8 cellular contexts compared by ENCODE assay signal in the genomic region with DNA sequence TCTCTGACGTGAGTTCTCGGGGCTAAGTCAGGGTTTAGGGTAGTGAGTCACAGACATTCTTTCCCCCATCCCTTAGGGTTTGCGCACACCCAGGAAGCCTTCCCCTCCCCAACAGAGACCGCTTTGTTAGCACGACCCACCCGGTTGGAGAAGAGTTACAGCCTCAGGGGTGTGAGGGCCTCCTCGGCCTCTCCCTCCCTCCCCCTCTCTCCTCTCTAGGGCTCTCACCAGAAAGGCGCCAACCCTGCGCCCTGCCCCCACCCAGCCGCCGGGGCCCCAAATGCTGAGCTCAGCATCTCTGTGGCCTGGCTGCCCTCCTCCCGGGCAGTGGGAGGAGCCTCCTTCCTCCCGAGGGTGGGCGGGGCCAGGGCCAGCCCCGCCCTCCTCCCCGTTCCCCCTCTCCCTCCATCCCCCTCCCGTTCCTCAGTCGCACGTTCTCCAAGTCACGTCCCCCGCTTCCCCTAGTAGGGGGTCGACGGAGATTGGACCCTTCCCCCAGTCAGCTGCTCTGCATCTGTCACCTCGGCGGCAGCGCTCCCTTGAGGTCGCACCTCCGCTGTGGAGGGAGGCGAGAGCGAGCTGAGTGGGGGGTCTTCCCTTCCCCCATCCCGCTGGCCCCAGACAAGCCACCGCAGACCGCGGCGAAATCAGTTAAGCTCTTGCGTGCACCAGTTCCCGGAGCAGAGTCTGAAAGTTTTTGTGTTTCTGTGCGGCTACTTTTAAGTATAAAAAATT. TPM values are rescaled to one million over a fixed set of nuclear protein-coding genes. Genes with fewer than 3 reads are reported as not detected.
DNase-seq lines count a peak whose midpoint lies in the region; ATAC-seq and TF ChIP-seq lines count a peak whose summit lies in the region.

No MANE protein-coding gene starts in this region.

- peak overlapping the region; percentile 71 for H3K9ac ChIP-seq in OCI-LY1 (ENCODE audit: low read length)

- H3K9me3 Mint-ChIP-seq in stimulated activated effector memory CD8-positive, alpha-beta T cell treated with anti-CD3 and anti-CD28 coated beads, Interleukin-12 subunit alpha, Interleukin-12 subunit beta, amount 100 ng/mL, for 72 hours, result no peaks in the 10 kb centered on the region

- no peaks in the 10 kb centered on the region for H3F3A ChIP-seq in OCI-LY1 (ENCODE audit: insufficient read depth, low read length)

- POLR2A ChIA-PET in BJ (lab: Charles Lee), result interaction anchor here (0.5 to 1.0 kb wide), 4 partner anchors 13 to 292 kb away, joined by 3 to 11 read pairs (median 6); a partner anchor contains a TSS

- H3K36me3 ChIP-seq in BJ (ENCODE audit: control insufficient read depth, insufficient read depth, low read length) (no peaks in the 10 kb centered on the region), OCI-LY1 (ENCODE audit: insufficient read depth, low read length) (no peaks in the 10 kb centered on the region), muscle layer of duodenum (ENCODE audit: control insufficient read depth in 1 of 2, insufficient read depth in 2 of 2, low read length in 2 of 2) (no peaks in the 10 kb centered on the region)

- no peaks in the 10 kb centered on the region for H3K9me3 ChIP-seq in OCI-LY1 (ENCODE audit: low read length)
- no peaks in the 10 kb centered on the region for H3K9me3 ChIP-seq in muscle layer of duodenum (ENCODE audit: control insufficient read depth in 1 of 2, low read length in 2 of 2)

- no peaks in the 10 kb centered on the region for H4K20me1 ChIP-seq in OCI-LY1 (ENCODE audit: insufficient read depth, low read length)

- ATAC-seq in GM19328 (IDR thresholded peaks at IDR 0.05; ENCODE audit: unreplicated experiment) (peak; percentile 55), HG03457 (IDR thresholded peaks at IDR 0.05; ENCODE audit: unreplicated experiment) (peak; percentile 42), esophagus mucosa (peak; percentile 86)
- peak; percentile 84 for ATAC-seq in stimulated activated effector memory CD8-positive, alpha-beta T cell treated with anti-CD3 and anti-CD28 coated beads, Interleukin-12 subunit alpha, Interleukin-12 subunit beta, amount 100 ng/mL, for 72 hours

- H3K27ac ChIP-seq in OCI-LY1 (ENCODE audit: low read depth, low read length, poor library complexity, severe bottlenecking) (peak overlapping the region; percentile 90), muscle layer of duodenum (ENCODE audit: low read length) (peak overlapping the region; percentile 95)

- no peak overlapping the region for H2AFZ ChIP-seq in OCI-LY1 (ENCODE audit: low read length)

- H3K9me2 ChIP-seq in OCI-LY1 (ENCODE audit: low read depth, low read length), result no peaks in the 10 kb centered on the region

- H3K36me3 Mint-ChIP-seq in stimulated activated effector memory CD8-positive, alpha-beta T cell treated with anti-CD3 and anti-CD28 coated beads, Interleukin-12 subunit alpha, Interleukin-12 subunit beta, amount 100 ng/mL, for 72 hours, result peaks cover 14% of the 10 kb centered on the region

- H3K4me1 ChIP-seq in OCI-LY1 (ENCODE audit: insufficient read depth, low read length, severe bottlenecking), result peaks cover 58% of the 10 kb centered on the region
- H3K4me1 ChIP-seq in muscle layer of duodenum (ENCODE audit: control insufficient read depth in 1 of 2, insufficient read depth in 2 of 2, low read length in 2 of 2), result peaks cover 29 to 42% of the 10 kb centered on the region in 2 donors

- H3K79me2 ChIP-seq in OCI-LY1 (ENCODE audit: insufficient read depth, low read length), result no peaks in the 10 kb centered on the region

- H3K4me3 ChIP-seq in BJ (ENCODE audit: low read depth, low read length) (peak overlapping the region; percentile 31), OCI-LY1 (ENCODE audit: low read depth, low read length, poor library complexity, severe bottlenecking) (peak overlapping the region; percentile 57), muscle layer of duodenum (ENCODE audit: low read depth in 1 of 2, low read length in 2 of 2) (peak overlapping the region; percentile 58 to 79)

- H3K4me1 Mint-ChIP-seq in stimulated activated effector memory CD8-positive, alpha-beta T cell treated with anti-CD3 and anti-CD28 coated beads, Interleukin-12 subunit alpha, Interleukin-12 subunit beta, amount 100 ng/mL, for 72 hours, result peaks cover 62% of the 10 kb centered on the region

- DNase-seq in BJ (ENCODE audit: low read depth) (no peak), activated T-cell treated with anti-CD3 and anti-CD28 coated beads for 48 hours (ENCODE audit: low read depth) (peak; percentile 92)
- DNase-seq in stimulated activated effector memory CD8-positive, alpha-beta T cell treated with anti-CD3 and anti-CD28 coated beads, Interleukin-12 subunit alpha, Interleukin-12 subunit beta, amount 100 ng/mL, for 72 hours (ENCODE audit: low spot score in 2 of 2), result peak; percentile 87 to 98

- CTCF ChIA-PET in BJ (lab: Yijun Ruan, JAX), result interaction anchor here (1.0 to 2.1 kb wide), 6 partner anchors 10 to 61 kb away, joined by 3 to 9 read pairs (median 4); a partner anchor contains a TSS

- peak overlapping the region; percentile 83 for H3K4me3 Mint-ChIP-seq in stimulated activated effector memory CD8-positive, alpha-beta T cell treated with anti-CD3 and anti-CD28 coated beads, Interleukin-12 subunit alpha, Interleukin-12 subunit beta, amount 100 ng/mL, for 72 hours

- TF ChIP-seq CTCF in BJ (IDR thresholded peaks at IDR 0.05; ENCODE audit: insufficient read depth, low read depth, low read length), result 0 out of 2 replicates have a peak, but pooled peaks have one; percentile 8
- TF ChIP-seq CTCF in OCI-LY1 (IDR thresholded peaks at IDR 0.05; ENCODE audit: low read length), result peak; percentile 52; the same call in 1 of the 2 replicates

- H3K27ac Mint-ChIP-seq in stimulated activated effector memory CD8-positive, alpha-beta T cell treated with anti-CD3 and anti-CD28 coated beads, Interleukin-12 subunit alpha, Interleukin-12 subunit beta, amount 100 ng/mL, for 72 hours, result peak overlapping the region; percentile 99

- H3K4me2 ChIP-seq in OCI-LY1 (ENCODE audit: low read length), result peak overlapping the region; percentile 70

- H3K27me3 ChIP-seq in BJ (ENCODE audit: control insufficient read depth, insufficient read depth, low read length) (no peaks in the 10 kb centered on the region), OCI-LY1 (ENCODE audit: insufficient read depth, low read length) (no peaks in the 10 kb centered on the region), muscle layer of duodenum (ENCODE audit: low read depth, low read length) (no peaks in the 10 kb centered on the region)

RNA-seq across cellular contexts. Expression of a gene that starts 13.0 kb away (rescaled TPM):
- 152 and 174 TPM in 2 replicates for polyA plus RNA-seq in BJ (2011; rRNA removed)
- 160 and 201 TPM in 2 replicates for polyA minus RNA-seq in BJ (2011; rRNA and poly(A)+ RNA removed)
- total RNA-seq in esophagus mucosa, result 417 TPM

RNA-seq across cellular contexts. Expression of a gene that starts 44.7 kb away (rescaled TPM):
- 18.5 and 36.3 TPM in 2 replicates for polyA plus RNA-seq in BJ (2011; rRNA removed)
- 11.9 and 16.5 TPM in 2 replicates for polyA minus RNA-seq in BJ (2011; rRNA and poly(A)+ RNA removed)
- total RNA-seq in esophagus mucosa, result 23.5 TPM

RNA-seq across cellular contexts. Expression of a gene that starts 44.9 kb away (rescaled TPM):
- polyA plus RNA-seq in BJ (2011; rRNA removed), result 49.8 and 58.0 TPM in 2 replicates
- polyA minus RNA-seq in BJ (2011; rRNA and poly(A)+ RNA removed), result 11.7 and 13.8 TPM in 2 replicates
- total RNA-seq in esophagus mucosa, result 64.4 TPM
